Comparison of ENCODE assay signal across 8 cellular contexts in the genomic region with DNA sequence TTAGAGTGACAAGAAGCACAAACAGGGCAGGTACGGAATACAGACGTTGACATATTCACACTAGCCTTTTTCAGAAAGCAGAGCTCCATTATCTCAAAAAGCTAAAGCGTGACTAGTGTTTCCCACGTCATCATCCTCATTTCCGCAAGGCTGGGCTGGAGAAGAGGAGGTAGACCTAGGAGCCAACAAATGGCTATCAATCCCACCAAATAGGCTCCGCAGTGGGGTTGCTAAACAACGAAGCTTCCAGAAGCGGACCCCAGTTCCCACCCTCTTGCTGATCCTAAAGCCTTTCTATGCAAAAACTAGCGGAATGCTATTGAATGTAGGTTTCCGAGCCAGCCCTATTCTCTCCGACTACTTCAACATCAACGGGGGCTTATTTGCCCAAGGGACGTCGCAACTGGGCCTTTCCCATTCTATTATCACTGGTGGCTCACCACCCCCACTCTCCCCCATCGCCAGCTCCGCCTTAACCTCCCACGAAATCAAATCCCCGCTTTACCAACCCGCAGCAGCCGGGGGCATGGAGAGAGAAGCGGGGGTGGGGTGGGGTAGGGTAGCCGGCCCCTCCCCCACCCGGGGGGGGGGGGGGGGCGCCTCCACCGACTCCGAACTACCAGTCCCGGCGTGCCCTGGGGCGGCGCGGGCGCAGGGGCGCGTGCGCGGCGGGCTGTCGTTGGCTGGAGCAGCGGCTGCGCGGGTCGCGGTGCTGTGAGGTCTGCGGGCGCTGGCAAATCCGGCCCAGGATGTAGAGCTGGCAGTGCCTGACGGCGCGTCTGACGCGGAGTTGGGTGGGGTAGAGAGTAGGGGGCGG. TPM values are rescaled to one million over a fixed set of nuclear protein-coding genes. Genes with fewer than 3 reads are reported as not detected.
DNase-seq lines count a peak whose midpoint lies in the region; ATAC-seq, FAIRE-seq and TF ChIP-seq lines count a peak whose summit lies in the region.

Gene MORF4L1 (plus strand): TSS at position 736 of the 817 bp plus-strand sequence. CDS start 128 bp downstream, outside the sequence.

- H3K27ac ChIP-seq in keratinocyte (ENCODE audit: control insufficient read depth, insufficient read depth, low read length): peak within 1 kb of the TSS; percentile 99

- no peaks in the 10 kb centered on the region for H3K9me3 ChIP-seq in keratinocyte (ENCODE audit: control insufficient read depth, low read depth, low read length)

- TF ChIP-seq CTCF in AG09309 (IDR thresholded peaks at IDR 0.05; ENCODE audit: control insufficient read depth, insufficient read depth, low read depth, low read length, missing control alignments) (no peak), keratinocyte (optimal IDR thresholded peaks at IDR 0.05 in 1 of 3, IDR thresholded peaks at IDR 0.05 in 1 of 3, conservative IDR thresholded peaks at IDR 0.05 in 1 of 3; ENCODE audit: extremely low read depth in 1 of 3, insufficient read depth in 2 of 3, low read length in 3 of 3) (no peak)

- H3K36me3 ChIP-seq in keratinocyte (ENCODE audit: control insufficient read depth in 2 of 2, extremely low read depth in 1 of 2, insufficient read depth in 2 of 2, low read length in 2 of 2): no peaks in the 10 kb centered on the region

- peak within 1 kb of the TSS; percentile 100 for H3K9ac ChIP-seq in keratinocyte (ENCODE audit: control insufficient read depth, extremely low read depth, insufficient read depth, low read length)

- peaks cover 3% of the 10 kb centered on the region for H3K9me1 ChIP-seq in keratinocyte (ENCODE audit: control insufficient read depth, extremely low read depth, insufficient read depth, low read length)

- no peaks in the 10 kb centered on the region for H3K27me3 ChIP-seq in keratinocyte (ENCODE audit: control insufficient read depth, extremely low read depth, insufficient read depth, low read length)

- dilution Hi-C loops in keratinocyte (cut with MboI; ENCODE audit: extremely low pct_ligation_motif_present, low sequenced_read_pairs): no loop called here

- peaks cover 34% of the 10 kb centered on the region for H4K20me1 ChIP-seq in keratinocyte (ENCODE audit: control insufficient read depth, extremely low read depth, insufficient read depth, low read length)

- peak; percentile 81 for ATAC-seq in HG03442 (IDR thresholded peaks at IDR 0.05; ENCODE audit: unreplicated experiment)

- DNase-seq in AG09309 (ENCODE audit: low read depth): peak; percentile 78
- DNase-seq in GM19240 (ENCODE audit: insufficient read length, low spot score): peak; percentile 81
- peak; percentile 70 for DNase-seq in NCI-H510A treated with DMSO at 0.1 percent for 48 hours (lab: John Stamatoyannopoulos, UW)
- peak; percentile 87 to 92 for DNase-seq in activated CD4-positive, alpha-beta T cell treated with anti-CD3 and anti-CD28 coated beads for 24 hours (ENCODE audit: low read depth in 2 of 2)
- peak; percentile 9 to 72 for DNase-seq in cerebellar nuclear complex (lab: John Stamatoyannopoulos, UW)
- DNase-seq in keratinocyte (ENCODE audit: low read depth, low spot score): peak; percentile 46
- peak; percentile 93 for DNase-seq in stimulated activated CD4-positive, alpha-beta T cell treated with anti-CD3 and anti-CD28 coated beads, Interleukin-12 subunit alpha, Interleukin-12 subunit beta, amount 100 ng/mL, for 4 hours

- no peak for FAIRE-seq in keratinocyte (lab: Jason Lieb, UNC)

- peak within 1 kb of the TSS; percentile 90 for H2AFZ ChIP-seq in keratinocyte (ENCODE audit: control insufficient read depth, low read length)

- H3K4me3 ChIP-seq in AG09309 (ENCODE audit: control insufficient read depth, low read depth, low read length) (peak within 1 kb of the TSS; percentile 93), keratinocyte (ENCODE audit: control insufficient read depth in 2 of 3, extremely low read depth in 1 of 3, insufficient read depth in 2 of 3, low read depth in 1 of 3, low read length in 3 of 3) (peak within 1 kb of the TSS; percentile 85 to 99 (median 97))

- H3K4me2 ChIP-seq in keratinocyte (ENCODE audit: control insufficient read depth, extremely low read depth, insufficient read depth, low read depth, low read length): peak within 1 kb of the TSS; percentile 91

- peaks cover 21% of the 10 kb centered on the region for H3K4me1 ChIP-seq in keratinocyte (ENCODE audit: control insufficient read depth, extremely low read depth, insufficient read depth, low read length)

- H3K79me2 ChIP-seq in keratinocyte (ENCODE audit: control insufficient read depth, insufficient read depth, low read length): peaks cover 42% of the 10 kb centered on the region

RNA-seq across cellular contexts. Expression of gene MORF4L1, which starts in this region (rescaled TPM):
- polyA plus RNA-seq in keratinocyte: 163 to 293 TPM (median 281 TPM) in 3 replicates
- 283 TPM for polyA plus RNA-seq in keratinocyte (2011; ENCODE audit: low read depth)
- polyA plus RNA-seq in keratinocyte (2011; cell fraction: cytosol; rRNA removed): 231 and 274 TPM in 2 replicates
- 114 and 151 TPM in 2 replicates for polyA plus RNA-seq in keratinocyte (2011; cell fraction: nucleus; rRNA removed)
- polyA plus RNA-seq in keratinocyte (2012; ENCODE audit: low replicate concordance): 194 and 269 TPM in 2 replicates
- 26.2 to 85.8 TPM (median 49.6 TPM) in 3 replicates for polyA minus RNA-seq in keratinocyte
- 60.4 TPM for polyA minus RNA-seq in keratinocyte (2011; cell fraction: cytosol; rRNA and poly(A)+ RNA removed)
- polyA minus RNA-seq in keratinocyte (2011; cell fraction: nucleus; rRNA and poly(A)+ RNA removed): 30.8 and 66.9 TPM in 2 replicates

Comparison
In these comparisons a context has a peak if more than half of its experiments do, and no peak if none do; other contexts are left out.
1. Peak in every context shown above with its lines: DNase-seq, ATAC-seq, H3K4me3 ChIP-seq and H3K27ac ChIP-seq.
2. DNase-seq: peak in every context shown above with its lines; median percentile 93 in stimulated activated CD4-positive, alpha-beta T cell treated with anti-CD3 and anti-CD28 coated beads, Interleukin-12 subunit alpha, Interleukin-12 subunit beta, amount 100 ng/mL, for 4 hours; 90 in activated CD4-positive, alpha-beta T cell treated with anti-CD3 and anti-CD28 coated beads for 24 hours; 81 in GM19240; 78 in AG09309; 70 in NCI-H510A treated with DMSO at 0.1 percent for 48 hours; 46 in keratinocyte; 40 in cerebellar nuclear complex.